Comparison of ENCODE assay signal across 8 cellular contexts in the genomic region with DNA sequence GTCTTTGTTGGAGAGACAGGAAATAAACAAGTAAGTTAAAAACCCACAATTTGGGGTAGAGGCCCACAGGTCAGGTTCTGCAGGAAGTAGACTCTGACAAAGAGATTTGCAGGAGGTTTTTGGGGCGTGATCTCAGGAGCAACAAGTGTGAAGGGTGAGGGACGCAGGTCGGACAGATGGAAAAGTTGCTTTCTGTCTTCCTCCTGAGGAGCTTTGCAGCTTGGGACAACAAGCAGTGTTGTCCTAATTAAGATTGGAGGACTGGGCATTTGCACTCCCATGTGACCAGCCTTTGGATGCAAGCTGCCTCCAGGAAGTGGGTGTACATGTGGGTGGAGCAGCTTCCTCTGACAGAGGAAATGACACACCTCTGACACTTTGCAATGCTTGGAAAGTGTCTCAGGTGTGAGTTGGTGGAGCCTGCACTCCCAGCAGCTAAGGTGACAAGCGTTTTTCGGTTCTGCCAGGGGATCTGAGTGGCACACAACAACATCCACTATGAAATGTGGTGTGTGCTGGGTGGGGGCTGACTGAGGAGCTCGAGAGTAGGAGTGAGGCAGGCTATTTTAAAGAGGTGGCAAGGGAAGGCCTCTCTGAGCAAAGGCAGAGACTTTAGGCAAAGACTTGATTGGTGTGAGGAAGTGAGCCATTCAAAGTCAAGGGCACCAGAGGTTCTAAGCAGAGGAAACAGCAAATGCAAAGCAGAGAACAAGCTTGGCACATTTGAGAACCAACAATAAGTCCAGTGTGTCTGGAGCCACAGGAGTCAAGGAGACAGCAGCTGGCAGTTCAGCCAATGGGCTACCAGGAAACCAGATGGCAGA.
DNase-seq lines count a peak whose midpoint lies in the region; ATAC-seq and TF ChIP-seq lines count a peak whose summit lies in the region.

No MANE protein-coding gene starts in this region.

- H3K36me3 Mint-ChIP-seq in activated CD4-positive, alpha-beta T cell treated with anti-CD3 and anti-CD28 coated beads, Interleukin-2, amount 10 ng/mL, durations not matched to agents 7 days and 5 days (ENCODE audit: low read depth), result peaks cover 46% of the 10 kb centered on the region
- H3K36me3 Mint-ChIP-seq in endothelial cell (ENCODE audit: low read depth, unreplicated experiment), result peaks cover 4% of the 10 kb centered on the region

- ATAC-seq in HG02571 (IDR thresholded peaks at IDR 0.05; ENCODE audit: unreplicated experiment), result no peak

- CTCF ChIA-PET in activated CD4-positive, alpha-beta T cell treated with anti-CD3 and anti-CD28 coated beads, Interleukin-2, amount 10 ng/mL, durations not matched to agents 7 days and 5 days (lab: Charles Lee), result interaction anchor here (0.8 to 5.1 kb wide), 5 partner anchors 9 to 31 kb away, joined by 3 to 31 read pairs (median 4); no protein-coding TSS in a partner anchor
- CTCF ChIA-PET in GM10248 (lab: Yijun Ruan, JAX), result no interaction called here

- peaks cover 10% of the 10 kb centered on the region for H3K9me3 Mint-ChIP-seq in activated CD4-positive, alpha-beta T cell treated with anti-CD3 and anti-CD28 coated beads, Interleukin-2, amount 10 ng/mL, durations not matched to agents 7 days and 5 days
- H3K9me3 Mint-ChIP-seq in endothelial cell (ENCODE audit: unreplicated experiment), result no peaks in the 10 kb centered on the region

- no peaks in the 10 kb centered on the region for H3K27me3 Mint-ChIP-seq in activated CD4-positive, alpha-beta T cell treated with anti-CD3 and anti-CD28 coated beads, Interleukin-2, amount 10 ng/mL, durations not matched to agents 7 days and 5 days
- H3K27me3 Mint-ChIP-seq in endothelial cell (ENCODE audit: unreplicated experiment), result peaks cover 4% of the 10 kb centered on the region

- H3K27ac Mint-ChIP-seq in activated CD4-positive, alpha-beta T cell treated with anti-CD3 and anti-CD28 coated beads, Interleukin-2, amount 10 ng/mL, durations not matched to agents 7 days and 5 days, result peak overlapping the region; percentile 99
- H3K27ac Mint-ChIP-seq in endothelial cell (ENCODE audit: unreplicated experiment), result peak overlapping the region; percentile 65

- DNase-seq in activated gamma-delta T cell treated with Interleukin-2 at 50 U/mL for 16 hours (peak; percentile 77), activated gamma-delta T cell (lab: John Stamatoyannopoulos, UW) (no peak), endothelial cell (ENCODE audit: low spot score) (no peak), HuH-7.5 (ENCODE audit: low spot score) (no peak), GM10248 (ENCODE audit: extremely low spot score) (no peak)
- peak; percentile 92 for DNase-seq in activated CD4-positive, alpha-beta T cell treated with anti-CD3 and anti-CD28 coated beads, Interleukin-2, amount 10 ng/mL, durations not matched to agents 7 days and 5 days
- DNase-seq in stimulated activated CD4-positive, alpha-beta T cell treated with anti-CD3 and anti-CD28 coated beads, Interleukin-4, amount 100 ng/mL, for 48 hours (ENCODE audit: low read depth in 2 of 2), result peak; percentile 50 to 54

- TF ChIP-seq CTCF in endothelial cell (IDR thresholded peaks at IDR 0.05; ENCODE audit: unreplicated experiment) (no peak), GM10248 (IDR thresholded peaks at IDR 0.05; ENCODE audit: control extremely low read depth, extremely low read depth, low read depth, missing control alignments) (no peak)

- H3K4me1 Mint-ChIP-seq in activated CD4-positive, alpha-beta T cell treated with anti-CD3 and anti-CD28 coated beads, Interleukin-2, amount 10 ng/mL, durations not matched to agents 7 days and 5 days, result peaks cover 83% of the 10 kb centered on the region
- H3K4me1 Mint-ChIP-seq in endothelial cell (ENCODE audit: unreplicated experiment), result peaks cover 20% of the 10 kb centered on the region

- POLR2A ChIA-PET in activated CD4-positive, alpha-beta T cell treated with anti-CD3 and anti-CD28 coated beads, Interleukin-2, amount 10 ng/mL, durations not matched to agents 7 days and 5 days (lab: Charles Lee), result interaction anchor here (0.8 kb wide), 1 partner anchor 11 kb away, joined by 3 read pairs; no protein-coding TSS in a partner anchor
- POLR2A ChIA-PET in GM10248 (lab: Yijun Ruan, JAX), result no interaction called here

- peak overlapping the region; percentile 76 for H3K4me3 Mint-ChIP-seq in activated CD4-positive, alpha-beta T cell treated with anti-CD3 and anti-CD28 coated beads, Interleukin-2, amount 10 ng/mL, durations not matched to agents 7 days and 5 days
- no peak overlapping the region for H3K4me3 Mint-ChIP-seq in endothelial cell (ENCODE audit: unreplicated experiment)

Comparison
In these comparisons a context has a peak if more than half of its experiments do, and no peak if none do; other contexts are left out.
1. DNase-seq: peak in activated gamma-delta T cell treated with Interleukin-2 at 50 U/mL for 16 hours (single experiment), activated CD4-positive, alpha-beta T cell treated with anti-CD3 and anti-CD28 coated beads, Interleukin-2, amount 10 ng/mL, durations not matched to agents 7 days and 5 days (single experiment) and stimulated activated CD4-positive, alpha-beta T cell treated with anti-CD3 and anti-CD28 coated beads, Interleukin-4, amount 100 ng/mL, for 48 hours (2 of 2); none in activated gamma-delta T cell (single experiment), endothelial cell (single experiment), HuH-7.5 (single experiment) and GM10248 (single experiment).